ENCODE assay signal across 28 cellular contexts in genomic region chr11:36840378-36840777, GRCh38.
"Had no signal": no experiment of that assay in that cellular context is flagged by ENCODE, and none has a peak within 500 bp of the region (broad histone marks: within the 10 kb centered on the region; RNA-seq: fewer than 3 reads in every experiment).

No MANE protein-coding gene starts in this region.

- H3K27me3 Mint-ChIP-seq: stimulated activated memory B cell treated with anti-CD40 and anti-IgM and Interleukin-4, amounts not matched to agents 10 μg/mL and 1 μg/mL and 100 μg/mL, for 72 hours; stimulated activated naive CD8-positive, alpha-beta T cell treated with anti-CD3 and anti-CD28 coated beads, Interleukin-15, amount 100 ng/mL, for 72 hours had no signal

- H3K9me3 ChIP-seq: lower lobe of right lung, mucosa of descending colon, pancreas, psoas muscle, right atrium auricular region, right lobe of liver, testis, thyroid gland, transverse colon, vagina had no signal

- H3K27ac ChIP-seq: lower lobe of right lung, pancreas, psoas muscle, right atrium auricular region, right lobe of liver, testis, thyroid gland, transverse colon, upper lobe of left lung, vagina had no signal

- H3K27ac Mint-ChIP-seq: mesothelial cell of epicardium; naive thymus-derived CD4-positive, alpha-beta T cell; natural killer cell treated with Interleukin-12 subunit alpha and Interleukin-12 subunit beta and Interleukin-15 and Interleukin-18, amount 100 ng/mL, for 72 hours; stimulated activated memory B cell treated with anti-CD40 and anti-IgM and Interleukin-4, amounts not matched to agents 10 μg/mL and 1 μg/mL and 100 μg/mL, for 72 hours; stimulated activated naive CD8-positive, alpha-beta T cell treated with anti-CD3 and anti-CD28 coated beads, Interleukin-15, amount 100 ng/mL, for 72 hours had no signal

- H3K36me3 ChIP-seq: lower lobe of right lung, pancreas, right atrium auricular region, right lobe of liver, thyroid gland, transverse colon, upper lobe of left lung, vagina had no signal

- H3K36me3 Mint-ChIP-seq: mesothelial cell of epicardium; naive thymus-derived CD4-positive, alpha-beta T cell; natural killer cell treated with Interleukin-12 subunit alpha and Interleukin-12 subunit beta and Interleukin-15 and Interleukin-18, amount 100 ng/mL, for 72 hours; stimulated activated memory B cell treated with anti-CD40 and anti-IgM and Interleukin-4, amounts not matched to agents 10 μg/mL and 1 μg/mL and 100 μg/mL, for 72 hours had no signal

- H3K4me3 ChIP-seq: lower lobe of right lung, mucosa of descending colon, pancreas, psoas muscle, right atrium auricular region, right lobe of liver, smooth muscle cell, testis, thyroid gland, transverse colon, upper lobe of left lung, vagina had no signal

- H3K4me3 Mint-ChIP-seq: mesothelial cell of epicardium; naive thymus-derived CD4-positive, alpha-beta T cell; natural killer cell treated with Interleukin-12 subunit alpha and Interleukin-12 subunit beta and Interleukin-15 and Interleukin-18, amount 100 ng/mL, for 72 hours; stimulated activated memory B cell treated with anti-CD40 and anti-IgM and Interleukin-4, amounts not matched to agents 10 μg/mL and 1 μg/mL and 100 μg/mL, for 72 hours; stimulated activated naive CD8-positive, alpha-beta T cell treated with anti-CD3 and anti-CD28 coated beads, Interleukin-15, amount 100 ng/mL, for 72 hours had no signal

- DNase-seq: hippocampal formation; kidney glomerular epithelial cell; left cardiac atrium; lower lobe of right lung; mammary epithelial cell; mesendoderm; mucosa of descending colon; naive thymus-derived CD4-positive, alpha-beta T cell; pancreas; psoas muscle; right lobe of liver; stimulated activated CD4-positive, alpha-beta T cell treated with anti-CD3 and anti-CD28 coated beads, Interleukin-1b, Interleukin-23, amount 100 ng/mL, for 48 hours; stimulated activated CD4-positive, alpha-beta T cell treated with anti-CD3 and anti-CD28 coated beads, Interleukin-2, amount 100 ng/mL, for 48 hours; stimulated activated CD4-positive, alpha-beta T cell treated with anti-CD3 and anti-CD28 coated beads, Interleukin-4, amount 100 ng/mL, for 4 hours; stimulated activated CD8-positive, alpha-beta memory T cell treated with anti-CD3 and anti-CD28 coated beads, Interleukin-4, amount 100 ng/mL, for 48 hours; stimulated activated naive CD4-positive, alpha-beta T cell treated with Interleukin-2 at 50 U/mL for 16 hours; stimulated activated naive CD8-positive, alpha-beta T cell treated with anti-CD3 and anti-CD28 coated beads, Interleukin-15, amount 100 ng/mL, for 72 hours; testis; thyroid gland; transverse colon; upper lobe of left lung had no signal

- H3K4me1 ChIP-seq: lower lobe of right lung, pancreas, psoas muscle, right atrium auricular region, right lobe of liver, testis, thyroid gland, transverse colon, upper lobe of left lung, vagina had no signal

- H3K27me3 ChIP-seq: pancreas, right lobe of liver, testis, thyroid gland, transverse colon, upper lobe of left lung, vagina had no signal

- H3K9me3 Mint-ChIP-seq: natural killer cell treated with Interleukin-12 subunit alpha and Interleukin-12 subunit beta and Interleukin-15 and Interleukin-18, amount 100 ng/mL, for 72 hours; stimulated activated memory B cell treated with anti-CD40 and anti-IgM and Interleukin-4, amounts not matched to agents 10 μg/mL and 1 μg/mL and 100 μg/mL, for 72 hours; stimulated activated naive CD8-positive, alpha-beta T cell treated with anti-CD3 and anti-CD28 coated beads, Interleukin-15, amount 100 ng/mL, for 72 hours had no signal

- H3K4me1 Mint-ChIP-seq: mesothelial cell of epicardium; naive thymus-derived CD4-positive, alpha-beta T cell; stimulated activated memory B cell treated with anti-CD40 and anti-IgM and Interleukin-4, amounts not matched to agents 10 μg/mL and 1 μg/mL and 100 μg/mL, for 72 hours; stimulated activated naive CD8-positive, alpha-beta T cell treated with anti-CD3 and anti-CD28 coated beads, Interleukin-15, amount 100 ng/mL, for 72 hours had no signal

- ATAC-seq: left cardiac atrium; left lobe of liver; lower lobe of right lung; mucosa of descending colon; naive thymus-derived CD4-positive, alpha-beta T cell; natural killer cell treated with Interleukin-12 subunit alpha and Interleukin-12 subunit beta and Interleukin-15 and Interleukin-18, amount 100 ng/mL, for 72 hours; pancreas; psoas muscle; right lobe of liver; stimulated activated memory B cell treated with anti-CD40 and anti-IgM and Interleukin-4, amounts not matched to agents 10 μg/mL and 1 μg/mL and 100 μg/mL, for 72 hours; stimulated activated naive CD8-positive, alpha-beta T cell treated with anti-CD3 and anti-CD28 coated beads, Interleukin-15, amount 100 ng/mL, for 72 hours had no signal
